Comparison of ENCODE assay signal across 14 cellular contexts in the genomic region with DNA sequence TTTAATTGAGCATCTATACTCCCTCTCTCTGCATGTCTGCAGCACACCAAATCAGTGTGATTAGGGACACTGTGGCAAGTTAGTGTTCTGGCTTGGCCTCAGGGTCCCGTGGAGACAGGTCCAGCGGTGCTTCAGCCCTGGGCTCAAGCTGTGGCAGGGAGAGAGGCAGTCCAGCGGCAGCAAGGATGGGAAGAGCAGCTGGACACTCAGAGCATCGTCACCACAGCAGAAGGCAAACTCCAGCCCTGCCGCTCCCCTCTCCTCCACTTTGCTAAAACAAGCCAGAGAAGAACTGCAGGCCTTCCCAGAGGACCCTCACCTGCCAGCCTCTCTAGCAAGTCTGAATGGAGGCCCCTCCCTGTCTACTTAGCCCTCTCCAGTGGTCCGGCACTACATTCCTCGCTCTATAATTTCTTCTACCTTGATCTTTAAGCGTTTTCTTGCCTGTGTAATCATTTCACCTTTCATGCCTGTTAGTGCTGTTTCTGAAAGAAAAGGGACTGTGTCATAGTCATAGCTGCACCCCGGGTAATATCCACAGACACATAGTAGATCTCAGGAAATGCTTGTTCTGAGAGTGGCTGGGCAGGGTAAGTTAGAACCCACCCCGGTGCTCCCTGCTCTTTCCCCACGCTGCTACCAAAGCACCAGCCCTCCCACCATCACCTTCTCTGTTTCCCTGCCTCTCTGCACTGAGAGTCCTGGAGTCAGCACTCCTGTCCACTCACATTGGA. TPM values are rescaled to one million over a fixed set of nuclear protein-coding genes. Genes with fewer than 3 reads are reported as not detected.
A peak's percentile ranks its signal among the peaks of the same experiment; 100 is the strongest.
DNase-seq lines count a peak whose midpoint lies in the region; ATAC-seq and TF ChIP-seq lines count a peak whose summit lies in the region.
"Had no signal": no experiment of that assay in that cellular context is flagged by ENCODE, and none has a peak within 500 bp of the region (broad histone marks: within the 10 kb centered on the region; RNA-seq: fewer than 3 reads in every experiment).

No MANE protein-coding gene starts in this region.

- H3K27ac Mint-ChIP-seq in activated CD8-positive, alpha-beta memory T cell treated with anti-CD3 and anti-CD28 coated beads, Interleukin-2, amount 10 ng/mL, durations not matched to agents 7 days and 5 days, result peak overlapping the region; percentile 1
- H3K27ac Mint-ChIP-seq in T-helper 17 cell, result peak overlapping the region; percentile 88
- H3K27ac Mint-ChIP-seq in stimulated activated effector memory CD8-positive, alpha-beta T cell treated with anti-CD3 and anti-CD28 coated beads, Interleukin-12 subunit alpha, Interleukin-12 subunit beta, amount 100 ng/mL, for 72 hours, result peak overlapping the region; percentile 84

- CTCF ChIA-PET in activated CD8-positive, alpha-beta memory T cell treated with anti-CD3 and anti-CD28 coated beads, Interleukin-2, amount 10 ng/mL, durations not matched to agents 7 days and 5 days (lab: Charles Lee), result interaction anchor here (1.3 kb wide), 1 partner anchor 19 kb away, joined by 7 read pairs; no protein-coding TSS in a partner anchor

- H3K27ac ChIP-seq in left lung, result peak overlapping the region; percentile 54 to 72
- no peak overlapping the region for H3K27ac ChIP-seq in foreskin keratinocyte

- ATAC-seq in activated CD8-positive, alpha-beta memory T cell treated with anti-CD3 and anti-CD28 coated beads, Interleukin-2, amount 10 ng/mL, durations not matched to agents 7 days and 5 days, result no peak
- ATAC-seq in T-helper 17 cell, result no peak
- ATAC-seq in left lung, result no peak
- no peak for ATAC-seq in stimulated activated effector memory CD8-positive, alpha-beta T cell treated with anti-CD3 and anti-CD28 coated beads, Interleukin-12 subunit alpha, Interleukin-12 subunit beta, amount 100 ng/mL, for 72 hours
- no peak for ATAC-seq in foreskin keratinocyte
- no peak for ATAC-seq in HG03095 (IDR thresholded peaks at IDR 0.05; ENCODE audit: unreplicated experiment)

- H3K27me3 ChIP-seq in left lung, result peaks cover 0 to 5% of the 10 kb centered on the region in 2 donors
- no peaks in the 10 kb centered on the region for H3K27me3 ChIP-seq in foreskin keratinocyte

- H3K4me1 ChIP-seq in left lung, result peaks cover 5 to 27% of the 10 kb centered on the region in 2 donors
- H3K4me1 ChIP-seq in foreskin keratinocyte, result peaks cover 8% of the 10 kb centered on the region

- no peaks in the 10 kb centered on the region for H3K27me3 Mint-ChIP-seq in activated CD8-positive, alpha-beta memory T cell treated with anti-CD3 and anti-CD28 coated beads, Interleukin-2, amount 10 ng/mL, durations not matched to agents 7 days and 5 days
- H3K27me3 Mint-ChIP-seq in T-helper 17 cell, result no peaks in the 10 kb centered on the region

- no peak for TF ChIP-seq CTCF in left lung (IDR thresholded peaks at IDR 0.05)
- no peak for TF ChIP-seq CTCF in foreskin keratinocyte (conservative IDR thresholded peaks at IDR 0.05)

- DNase-seq in activated CD8-positive, alpha-beta memory T cell treated with anti-CD3 and anti-CD28 coated beads, Interleukin-2, amount 10 ng/mL, durations not matched to agents 7 days and 5 days, result no peak
- no peak for DNase-seq in activated CD8-positive, alpha-beta memory T cell treated with anti-CD3 and anti-CD28 coated beads, Interleukin-2, amount 50 U/mL, for 48 hours
- DNase-seq in T-helper 17 cell (no peak), left lung (peak in 1 of 2 donors; percentile 48), foreskin keratinocyte (no peak), medulla oblongata (ENCODE audit: extremely low spot score) (no peak)
- DNase-seq in stimulated activated effector memory CD8-positive, alpha-beta T cell treated with anti-CD3 and anti-CD28 coated beads, Interleukin-12 subunit alpha, Interleukin-12 subunit beta, amount 100 ng/mL, for 72 hours (ENCODE audit: low spot score in 2 of 2), result no peak
- DNase-seq: activated CD4-positive, alpha-beta T cell treated with anti-CD3 and anti-CD28 coated beads for 1 hour; HCEC 1CT; NCI-H1436; NCI-H2171; SHP77 treated with DMSO at 0.1 percent for 48 hours had no signal

- intact Hi-C loops in left lung (cut with DNase I), result no loop called here

- H3K4me3 Mint-ChIP-seq in activated CD8-positive, alpha-beta memory T cell treated with anti-CD3 and anti-CD28 coated beads, Interleukin-2, amount 10 ng/mL, durations not matched to agents 7 days and 5 days, result no peak overlapping the region
- H3K4me3 Mint-ChIP-seq in T-helper 17 cell, result peak overlapping the region; percentile 75
- H3K4me3 Mint-ChIP-seq in stimulated activated effector memory CD8-positive, alpha-beta T cell treated with anti-CD3 and anti-CD28 coated beads, Interleukin-12 subunit alpha, Interleukin-12 subunit beta, amount 100 ng/mL, for 72 hours, result no peak overlapping the region
- H3K4me3 Mint-ChIP-seq: neural crest cell had no signal

- H3K9me3 ChIP-seq in T-helper 17 cell (ENCODE audit: control insufficient read depth, low read length, poor library complexity, severe bottlenecking), result peaks cover 3% of the 10 kb centered on the region
- peaks cover 0 to 5% of the 10 kb centered on the region in 2 donors for H3K9me3 ChIP-seq in left lung

- H3K4me1 Mint-ChIP-seq in activated CD8-positive, alpha-beta memory T cell treated with anti-CD3 and anti-CD28 coated beads, Interleukin-2, amount 10 ng/mL, durations not matched to agents 7 days and 5 days, result peaks cover 19% of the 10 kb centered on the region
- H3K4me1 Mint-ChIP-seq in T-helper 17 cell, result peaks cover 40% of the 10 kb centered on the region
- H3K4me1 Mint-ChIP-seq in stimulated activated effector memory CD8-positive, alpha-beta T cell treated with anti-CD3 and anti-CD28 coated beads, Interleukin-12 subunit alpha, Interleukin-12 subunit beta, amount 100 ng/mL, for 72 hours, result peaks cover 49% of the 10 kb centered on the region

- peaks cover 2% of the 10 kb centered on the region for H3K9me3 Mint-ChIP-seq in activated CD8-positive, alpha-beta memory T cell treated with anti-CD3 and anti-CD28 coated beads, Interleukin-2, amount 10 ng/mL, durations not matched to agents 7 days and 5 days (ENCODE audit: low read depth)
- peaks cover 6% of the 10 kb centered on the region for H3K9me3 Mint-ChIP-seq in stimulated activated effector memory CD8-positive, alpha-beta T cell treated with anti-CD3 and anti-CD28 coated beads, Interleukin-12 subunit alpha, Interleukin-12 subunit beta, amount 100 ng/mL, for 72 hours

- H3K36me3 Mint-ChIP-seq in activated CD8-positive, alpha-beta memory T cell treated with anti-CD3 and anti-CD28 coated beads, Interleukin-2, amount 10 ng/mL, durations not matched to agents 7 days and 5 days, result peaks cover 6% of the 10 kb centered on the region
- H3K36me3 Mint-ChIP-seq in T-helper 17 cell (ENCODE audit: low read depth), result no peaks in the 10 kb centered on the region
- H3K36me3 Mint-ChIP-seq in stimulated activated effector memory CD8-positive, alpha-beta T cell treated with anti-CD3 and anti-CD28 coated beads, Interleukin-12 subunit alpha, Interleukin-12 subunit beta, amount 100 ng/mL, for 72 hours, result no peaks in the 10 kb centered on the region

- no peak overlapping the region for H3K4me3 ChIP-seq in left lung

- H3K36me3 ChIP-seq in left lung, result no peaks in the 10 kb centered on the region

RNA-seq across cellular contexts. Expression of a gene that starts 22.1 kb away (rescaled TPM):
- 10 to 100 TPM; 53.6 to 85.6 TPM for total RNA-seq in activated CD8-positive, alpha-beta memory T cell treated with anti-CD3 and anti-CD28 coated beads, Interleukin-2, amount 10 ng/mL, durations not matched to agents 7 days and 5 days
- total RNA-seq in T-helper 17 cell (100 to 1,000 TPM; 217 to 257 TPM), left lung (100 to 1,000 TPM; 292 to 395 TPM), foreskin keratinocyte (169 and 246 TPM in 2 replicates)
- 108 and 116 TPM in 2 replicates for polyA plus RNA-seq in foreskin keratinocyte

Comparison
In these comparisons a context has a peak if more than half of its experiments do, and no peak if none do; other contexts are left out.
1. H3K27ac Mint-ChIP-seq: peak in every context shown above with its lines; median percentile 88 in T-helper 17 cell; 84 in stimulated activated effector memory CD8-positive, alpha-beta T cell treated with anti-CD3 and anti-CD28 coated beads, Interleukin-12 subunit alpha, Interleukin-12 subunit beta, amount 100 ng/mL, for 72 hours; 1 in activated CD8-positive, alpha-beta memory T cell treated with anti-CD3 and anti-CD28 coated beads, Interleukin-2, amount 10 ng/mL, durations not matched to agents 7 days and 5 days.